ENCODE assay signal across 2 cellular contexts in the genomic region with DNA sequence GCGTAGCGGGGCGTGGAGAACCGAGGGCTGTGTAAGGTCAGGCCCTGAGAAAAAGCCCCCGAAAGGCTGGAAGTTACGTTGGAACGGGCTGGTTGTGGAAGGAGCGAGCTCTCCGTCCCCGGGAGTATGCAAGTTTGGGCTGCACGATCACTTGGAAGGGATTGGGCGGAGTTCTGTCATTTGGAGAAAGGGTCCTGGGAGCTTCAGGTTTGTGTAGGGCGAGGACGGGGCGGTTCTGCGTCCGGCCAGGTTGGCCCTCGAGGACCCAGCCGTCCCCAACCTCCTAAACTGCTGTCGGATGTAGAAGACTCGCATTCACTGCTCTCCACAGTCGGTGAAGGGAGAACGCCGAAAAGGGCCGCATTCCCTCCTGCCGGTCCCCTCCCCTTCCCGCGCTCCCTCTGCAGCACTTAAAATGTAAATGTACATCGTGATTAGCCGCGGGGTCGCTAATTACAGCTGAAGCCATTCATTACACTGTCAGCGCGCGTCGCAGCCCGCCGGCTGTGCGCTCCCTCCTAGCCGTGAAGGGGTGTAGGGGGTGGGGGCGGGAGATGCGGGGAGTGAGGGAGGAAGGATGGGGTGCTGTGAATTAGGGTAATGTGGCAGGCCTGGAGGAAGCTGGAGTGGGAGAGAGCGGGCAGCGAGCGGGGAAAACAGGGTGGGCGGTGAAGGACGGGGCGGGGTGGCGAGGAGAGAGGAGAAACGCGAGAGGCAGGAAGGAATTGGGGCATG.
A peak's percentile ranks its signal among the peaks of the same experiment; 100 is the strongest.
TF ChIP-seq lines count a peak whose summit lies in the region.

No MANE protein-coding gene starts in this region.

TF ChIP-seq in endothelial cell of umbilical vein, 7 proteins besides CTCF, POLR2A, EP300 and RAD21:
- TF ChIP-seq, protein P1, sequence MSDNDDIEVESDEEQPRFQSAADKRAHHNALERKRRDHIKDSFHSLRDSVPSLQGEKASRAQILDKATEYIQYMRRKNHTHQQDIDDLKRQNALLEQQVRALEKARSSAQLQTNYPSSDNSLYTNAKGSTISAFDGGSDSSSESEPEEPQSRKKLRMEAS (IDR thresholded peaks at IDR 0.05; ENCODE audit: insufficient read depth, insufficient read length) = no peak
- TF ChIP-seq POLR2AphosphoS5 (IDR thresholded peaks at IDR 0.05; ENCODE audit: insufficient read depth, low read depth, low read length) = no peak
- no peak for TF ChIP-seq MYC (IDR thresholded peaks at IDR 0.05; ENCODE audit: low read depth, low read length)
- no peak for TF ChIP-seq JUN (IDR thresholded peaks at IDR 0.05; ENCODE audit: borderline replicate concordance, insufficient read depth, insufficient read length, low read depth)
- TF ChIP-seq EZH2 (IDR thresholded peaks at IDR 0.05; ENCODE audit: borderline replicate concordance, low read depth, low read length, severe bottlenecking) = peak; percentile 62
TF ChIP-seq in endothelial cell of umbilical vein: peak in this region for 1.

TF ChIP-seq in neural cell, 6 proteins besides CTCF, POLR2A, EP300 and RAD21:
- TF ChIP-seq, protein P2, sequence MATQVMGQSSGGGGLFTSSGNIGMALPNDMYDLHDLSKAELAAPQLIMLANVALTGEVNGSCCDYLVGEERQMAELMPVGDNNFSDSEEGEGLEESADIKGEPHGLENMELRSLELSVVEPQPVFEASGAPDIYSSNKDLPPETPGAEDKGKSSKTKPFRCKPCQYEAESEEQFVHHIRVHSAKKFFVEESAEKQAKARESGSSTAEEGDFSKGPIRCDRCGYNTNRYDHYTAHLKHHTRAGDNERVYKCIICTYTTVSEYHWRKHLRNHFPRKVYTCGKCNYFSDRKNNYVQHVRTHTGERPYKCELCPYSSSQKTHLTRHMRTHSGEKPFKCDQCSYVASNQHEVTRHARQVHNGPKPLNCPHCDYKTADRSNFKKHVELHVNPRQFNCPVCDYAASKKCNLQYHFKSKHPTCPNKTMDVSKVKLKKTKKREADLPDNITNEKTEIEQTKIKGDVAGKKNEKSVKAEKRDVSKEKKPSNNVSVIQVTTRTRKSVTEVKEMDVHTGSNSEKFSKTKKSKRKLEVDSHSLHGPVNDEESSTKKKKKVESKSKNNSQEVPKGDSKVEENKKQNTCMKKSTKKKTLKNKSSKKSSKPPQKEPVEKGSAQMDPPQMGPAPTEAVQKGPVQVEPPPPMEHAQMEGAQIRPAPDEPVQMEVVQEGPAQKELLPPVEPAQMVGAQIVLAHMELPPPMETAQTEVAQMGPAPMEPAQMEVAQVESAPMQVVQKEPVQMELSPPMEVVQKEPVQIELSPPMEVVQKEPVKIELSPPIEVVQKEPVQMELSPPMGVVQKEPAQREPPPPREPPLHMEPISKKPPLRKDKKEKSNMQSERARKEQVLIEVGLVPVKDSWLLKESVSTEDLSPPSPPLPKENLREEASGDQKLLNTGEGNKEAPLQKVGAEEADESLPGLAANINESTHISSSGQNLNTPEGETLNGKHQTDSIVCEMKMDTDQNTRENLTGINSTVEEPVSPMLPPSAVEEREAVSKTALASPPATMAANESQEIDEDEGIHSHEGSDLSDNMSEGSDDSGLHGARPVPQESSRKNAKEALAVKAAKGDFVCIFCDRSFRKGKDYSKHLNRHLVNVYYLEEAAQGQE (IDR thresholded peaks at IDR 0.05; ENCODE audit: borderline replicate concordance) = no peak
- TF ChIP-seq EZH2 (IDR thresholded peaks at IDR 0.05; ENCODE audit: borderline replicate concordance, insufficient read depth, low read length, poor library complexity, severe bottlenecking) = no peak
- TF ChIP-seq SMC3 (conservative IDR thresholded peaks at IDR 0.05; ENCODE audit: poor library complexity) = no peak
- no peak for TF ChIP-seq TAF1 (IDR thresholded peaks at IDR 0.05; ENCODE audit: low read depth)
- no peak for TF ChIP-seq MXI1 (conservative IDR thresholded peaks at IDR 0.05; ENCODE audit: poor library complexity, severe bottlenecking)
- TF ChIP-seq POLR2AphosphoS5 (IDR thresholded peaks at IDR 0.05) = no peak
